In genomic region chr10:16260388-16260787, GRCh38 we compare ENCODE assay signal across 33 cellular contexts.
"Had no signal": no experiment of that assay in that cellular context is flagged by ENCODE, and none has a peak within 500 bp of the region (broad histone marks: within the 10 kb centered on the region; RNA-seq: fewer than 3 reads in every experiment).

No MANE protein-coding gene starts in this region.

- ATAC-seq: activated CD8-positive, alpha-beta T cell treated with anti-CD3 and anti-CD28 coated beads for 36 hours; activated naive CD4-positive, alpha-beta T cell treated with anti-CD3 and anti-CD28 coated beads, Interleukin-2, amount 50 U/mL, for 72 hours; activated T-cell treated with anti-CD3 and anti-CD28 coated beads, Interleukin-2, amount 50 U/mL, for 4 hours; activated T-cell treated with anti-CD3 and anti-CD28 coated beads, Interleukin-2, amount 50 U/mL, for 72 hours; activated T-helper 17 cell treated with anti-CD3 and anti-CD28 coated beads, Interleukin-2, amount 50 U/mL, for 72 hours; body of pancreas had no signal

- H3K4me1 ChIP-seq: adrenal gland, body of pancreas, breast epithelium had no signal

- H3K27ac ChIP-seq: adrenal gland, body of pancreas, brain microvascular endothelial cell, breast epithelium, VCaP had no signal

- DNase-seq: activated B cell treated with CpG ODN at 0.5 μM for 24 hours; activated CD4-positive, alpha-beta memory T cell treated with anti-CD3 and anti-CD28 coated beads for 36 hours; activated CD4-positive, alpha-beta T cell treated with anti-CD3 and anti-CD28 coated beads for 4 hours; activated CD4-positive, alpha-beta T cell treated with anti-CD3 and anti-CD28 coated beads, Interleukin-2, amount 50 U/mL, for 1 hour; activated CD4-positive, alpha-beta T cell treated with anti-CD3 and anti-CD28 coated beads, Interleukin-2, amount 50 U/mL, for 4 hours; activated CD4-positive, CD25-positive, alpha-beta regulatory T cell treated with anti-CD3 and anti-CD28 coated beads, Interleukin-2, amount 50 U/mL, for 72 hours; activated CD8-positive, alpha-beta memory T cell treated with anti-CD3 and anti-CD28 coated beads, Interleukin-2, amount 50 U/mL, for 4 hours; activated CD8-positive, alpha-beta T cell treated with anti-CD3 and anti-CD28 coated beads for 36 hours; activated effector memory CD4-positive, alpha-beta T cell treated with anti-CD3 and anti-CD28 coated beads, Interleukin-2, amount 50 U/mL, for 16 hours; activated gamma-delta T cell treated with Interleukin-2 at 50 U/mL for 16 hours; activated naive CD4-positive, alpha-beta T cell; activated naive CD4-positive, alpha-beta T cell treated with anti-CD3 and anti-CD28 coated beads for 36 hours; activated naive CD4-positive, alpha-beta T cell treated with anti-CD3 and anti-CD28 coated beads, Interleukin-2, amount 50 U/mL, for 16 hours; activated naive CD8-positive, alpha-beta T cell treated with anti-CD3 and anti-CD28 coated beads for 36 hours; activated T-cell treated with anti-CD3 and anti-CD28 coated beads for 4 hours; activated T-cell treated with anti-CD3 and anti-CD28 coated beads, Interleukin-2, amount 50 U/mL, for 1 hour; activated T-cell treated with anti-CD3 and anti-CD28 coated beads, Interleukin-2, amount 50 U/mL, for 4 hours; activated T-cell treated with anti-CD3 and anti-CD28 coated beads, Interleukin-2, amount 50 U/mL, for 72 hours; adrenal gland; amniotic stem cell; aorta; body of pancreas; brain microvascular endothelial cell; central memory CD4-positive, alpha-beta T cell; T-helper 2 cell; T-helper 9 cell had no signal

- FAIRE-seq: astrocyte, colon, TTC549 had no signal

- H3K4me3 ChIP-seq: adrenal gland, body of pancreas, breast epithelium had no signal

- H3K36me3 ChIP-seq: adrenal gland, brain microvascular endothelial cell, breast epithelium had no signal

- H3K27me3 ChIP-seq: adrenal gland, body of pancreas, brain microvascular endothelial cell, breast epithelium had no signal

- H3K9me3 ChIP-seq: adrenal gland, body of pancreas, breast epithelium had no signal
